Comparison of ENCODE assay signal across 1 cellular context in the genomic region with DNA sequence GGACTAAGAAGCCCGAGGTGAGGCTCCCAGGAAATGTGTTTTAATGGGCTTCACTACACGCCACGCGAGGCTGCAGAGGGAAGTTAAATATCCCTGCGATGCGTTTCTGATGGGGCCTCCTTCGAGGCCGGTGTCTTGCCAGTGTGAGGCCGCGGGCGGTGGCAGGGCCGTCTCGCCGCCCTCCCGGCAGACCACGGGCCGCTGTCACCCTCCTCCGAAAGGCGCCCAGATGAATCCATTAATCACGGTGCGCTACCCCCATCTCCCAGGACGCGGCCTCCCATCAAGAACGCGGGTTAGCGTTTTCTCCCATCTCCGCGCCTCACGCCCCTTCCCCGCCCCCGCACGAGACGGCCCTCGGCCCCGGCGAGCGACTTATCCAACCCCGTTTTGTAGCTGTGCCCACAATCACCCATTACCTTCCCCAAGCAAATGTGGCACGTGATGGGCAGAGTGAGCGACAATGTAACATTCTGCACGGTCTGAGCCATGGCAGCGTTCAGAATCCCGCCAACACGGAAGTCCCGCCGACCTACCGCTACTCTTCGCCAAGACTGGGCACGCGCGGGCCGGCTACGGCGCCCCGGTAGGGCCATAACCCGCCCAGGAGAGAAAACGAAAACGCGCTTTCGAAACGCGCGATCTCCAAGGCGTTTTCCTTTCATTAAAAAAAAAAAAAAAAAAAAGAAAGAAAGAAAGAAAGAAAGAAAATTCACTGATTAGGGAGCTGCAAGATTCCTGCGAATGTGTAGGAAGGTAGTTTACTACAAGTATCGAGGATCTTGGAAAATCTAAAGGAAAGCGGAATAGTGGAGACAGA.
TF ChIP-seq lines count a peak whose summit lies in the region.

A gene with protein sequence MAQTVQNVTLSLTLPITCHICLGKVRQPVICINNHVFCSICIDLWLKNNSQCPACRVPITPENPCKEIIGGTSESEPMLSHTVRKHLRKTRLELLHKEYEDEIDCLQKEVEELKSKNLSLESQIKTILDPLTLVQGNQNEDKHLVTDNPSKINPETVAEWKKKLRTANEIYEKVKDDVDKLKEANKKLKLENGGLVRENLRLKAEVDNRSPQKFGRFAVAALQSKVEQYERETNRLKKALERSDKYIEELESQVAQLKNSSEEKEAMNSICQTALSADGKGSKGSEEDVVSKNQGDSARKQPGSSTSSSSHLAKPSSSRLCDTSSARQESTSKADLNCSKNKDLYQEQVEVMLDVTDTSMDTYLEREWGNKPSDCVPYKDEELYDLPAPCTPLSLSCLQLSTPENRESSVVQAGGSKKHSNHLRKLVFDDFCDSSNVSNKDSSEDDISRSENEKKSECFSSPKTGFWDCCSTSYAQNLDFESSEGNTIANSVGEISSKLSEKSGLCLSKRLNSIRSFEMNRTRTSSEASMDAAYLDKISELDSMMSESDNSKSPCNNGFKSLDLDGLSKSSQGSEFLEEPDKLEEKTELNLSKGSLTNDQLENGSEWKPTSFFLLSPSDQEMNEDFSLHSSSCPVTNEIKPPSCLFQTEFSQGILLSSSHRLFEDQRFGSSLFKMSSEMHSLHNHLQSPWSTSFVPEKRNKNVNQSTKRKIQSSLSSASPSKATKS (minus strand): TSS at position 526 of the 820 bp plus-strand sequence. CDS start 35 bp downstream, at position 491.

TF ChIP-seq in HepG2, 621 proteins besides CTCF, POLR2A, EP300 and RAD21 (continued from another document and continues in another):
- peak; percentile 79 for TF ChIP-seq ARHGAP35 (CRISPR knock-in tag; IDR thresholded peaks at IDR 0.05; ENCODE audit: borderline replicate concordance)
- TF ChIP-seq, protein P1, sequence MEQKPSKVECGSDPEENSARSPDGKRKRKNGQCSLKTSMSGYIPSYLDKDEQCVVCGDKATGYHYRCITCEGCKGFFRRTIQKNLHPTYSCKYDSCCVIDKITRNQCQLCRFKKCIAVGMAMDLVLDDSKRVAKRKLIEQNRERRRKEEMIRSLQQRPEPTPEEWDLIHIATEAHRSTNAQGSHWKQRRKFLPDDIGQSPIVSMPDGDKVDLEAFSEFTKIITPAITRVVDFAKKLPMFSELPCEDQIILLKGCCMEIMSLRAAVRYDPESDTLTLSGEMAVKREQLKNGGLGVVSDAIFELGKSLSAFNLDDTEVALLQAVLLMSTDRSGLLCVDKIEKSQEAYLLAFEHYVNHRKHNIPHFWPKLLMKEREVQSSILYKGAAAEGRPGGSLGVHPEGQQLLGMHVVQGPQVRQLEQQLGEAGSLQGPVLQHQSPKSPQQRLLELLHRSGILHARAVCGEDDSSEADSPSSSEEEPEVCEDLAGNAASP (CRISPR knock-in tag; IDR thresholded peaks at IDR 0.05; ENCODE audit: borderline replicate concordance) = 0 out of 2 replicates have a peak, but pooled peaks have one; percentile 18
- TF ChIP-seq, protein P2, sequence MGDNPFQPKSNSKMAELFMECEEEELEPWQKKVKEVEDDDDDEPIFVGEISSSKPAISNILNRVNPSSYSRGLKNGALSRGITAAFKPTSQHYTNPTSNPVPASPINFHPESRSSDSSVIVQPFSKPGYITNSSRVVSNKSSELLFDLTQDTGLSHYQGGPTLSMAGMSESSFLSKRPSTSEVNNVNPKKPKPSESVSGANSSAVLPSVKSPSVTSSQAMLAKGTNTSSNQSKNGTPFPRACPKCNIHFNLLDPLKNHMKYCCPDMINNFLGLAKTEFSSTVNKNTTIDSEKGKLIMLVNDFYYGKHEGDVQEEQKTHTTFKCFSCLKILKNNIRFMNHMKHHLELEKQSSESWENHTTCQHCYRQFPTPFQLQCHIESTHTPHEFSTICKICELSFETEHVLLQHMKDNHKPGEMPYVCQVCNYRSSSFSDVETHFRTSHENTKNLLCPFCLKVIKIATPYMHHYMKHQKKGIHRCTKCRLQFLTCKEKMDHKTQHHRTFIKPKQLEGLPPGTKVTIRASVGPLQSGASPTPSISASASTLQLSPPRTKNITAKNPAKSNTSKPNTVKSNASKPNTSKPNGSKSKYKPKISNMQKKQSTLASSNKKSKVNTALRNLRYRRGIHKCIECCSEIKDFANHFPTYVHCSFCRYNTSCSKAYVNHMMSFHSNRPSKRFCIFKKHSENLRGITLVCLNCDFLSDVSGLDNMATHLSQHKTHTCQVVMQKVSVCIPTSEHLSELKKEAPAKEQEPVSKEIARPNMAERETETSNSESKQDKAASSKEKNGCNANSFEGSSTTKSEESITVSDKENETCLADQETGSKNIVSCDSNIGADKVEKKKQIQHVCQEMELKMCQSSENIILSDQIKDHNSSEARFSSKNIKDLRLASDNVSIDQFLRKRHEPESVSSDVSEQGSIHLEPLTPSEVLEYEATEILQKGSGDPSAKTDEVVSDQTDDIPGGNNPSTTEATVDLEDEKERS (CRISPR knock-in tag; IDR thresholded peaks at IDR 0.05) = peak; percentile 85; the same call in 1 of the 2 replicates
- TF ChIP-seq, protein P3, sequence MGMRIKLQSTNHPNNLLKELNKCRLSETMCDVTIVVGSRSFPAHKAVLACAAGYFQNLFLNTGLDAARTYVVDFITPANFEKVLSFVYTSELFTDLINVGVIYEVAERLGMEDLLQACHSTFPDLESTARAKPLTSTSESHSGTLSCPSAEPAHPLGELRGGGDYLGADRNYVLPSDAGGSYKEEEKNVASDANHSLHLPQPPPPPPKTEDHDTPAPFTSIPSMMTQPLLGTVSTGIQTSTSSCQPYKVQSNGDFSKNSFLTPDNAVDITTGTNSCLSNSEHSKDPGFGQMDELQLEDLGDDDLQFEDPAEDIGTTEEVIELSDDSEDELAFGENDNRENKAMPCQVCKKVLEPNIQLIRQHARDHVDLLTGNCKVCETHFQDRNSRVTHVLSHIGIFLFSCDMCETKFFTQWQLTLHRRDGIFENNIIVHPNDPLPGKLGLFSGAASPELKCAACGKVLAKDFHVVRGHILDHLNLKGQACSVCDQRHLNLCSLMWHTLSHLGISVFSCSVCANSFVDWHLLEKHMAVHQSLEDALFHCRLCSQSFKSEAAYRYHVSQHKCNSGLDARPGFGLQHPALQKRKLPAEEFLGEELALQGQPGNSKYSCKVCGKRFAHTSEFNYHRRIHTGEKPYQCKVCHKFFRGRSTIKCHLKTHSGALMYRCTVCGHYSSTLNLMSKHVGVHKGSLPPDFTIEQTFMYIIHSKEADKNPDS (CRISPR knock-in tag; IDR thresholded peaks at IDR 0.05) = no peak
- TF ChIP-seq, protein P4, sequence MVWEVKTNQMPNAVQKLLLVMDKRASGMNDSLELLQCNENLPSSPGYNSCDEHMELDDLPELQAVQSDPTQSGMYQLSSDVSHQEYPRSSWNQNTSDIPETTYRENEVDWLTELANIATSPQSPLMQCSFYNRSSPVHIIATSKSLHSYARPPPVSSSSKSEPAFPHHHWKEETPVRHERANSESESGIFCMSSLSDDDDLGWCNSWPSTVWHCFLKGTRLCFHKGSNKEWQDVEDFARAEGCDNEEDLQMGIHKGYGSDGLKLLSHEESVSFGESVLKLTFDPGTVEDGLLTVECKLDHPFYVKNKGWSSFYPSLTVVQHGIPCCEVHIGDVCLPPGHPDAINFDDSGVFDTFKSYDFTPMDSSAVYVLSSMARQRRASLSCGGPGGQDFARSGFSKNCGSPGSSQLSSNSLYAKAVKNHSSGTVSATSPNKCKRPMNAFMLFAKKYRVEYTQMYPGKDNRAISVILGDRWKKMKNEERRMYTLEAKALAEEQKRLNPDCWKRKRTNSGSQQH (CRISPR knock-in tag; IDR thresholded peaks at IDR 0.05; ENCODE audit: low read depth) = peak; percentile 78; the same call in 1 of the 2 replicates
- peak; percentile 84; the same call in 1 of the 2 replicates for TF ChIP-seq ZNF607 (CRISPR knock-in tag; IDR thresholded peaks at IDR 0.05; ENCODE audit: borderline replicate concordance)
- TF ChIP-seq, protein P5, sequence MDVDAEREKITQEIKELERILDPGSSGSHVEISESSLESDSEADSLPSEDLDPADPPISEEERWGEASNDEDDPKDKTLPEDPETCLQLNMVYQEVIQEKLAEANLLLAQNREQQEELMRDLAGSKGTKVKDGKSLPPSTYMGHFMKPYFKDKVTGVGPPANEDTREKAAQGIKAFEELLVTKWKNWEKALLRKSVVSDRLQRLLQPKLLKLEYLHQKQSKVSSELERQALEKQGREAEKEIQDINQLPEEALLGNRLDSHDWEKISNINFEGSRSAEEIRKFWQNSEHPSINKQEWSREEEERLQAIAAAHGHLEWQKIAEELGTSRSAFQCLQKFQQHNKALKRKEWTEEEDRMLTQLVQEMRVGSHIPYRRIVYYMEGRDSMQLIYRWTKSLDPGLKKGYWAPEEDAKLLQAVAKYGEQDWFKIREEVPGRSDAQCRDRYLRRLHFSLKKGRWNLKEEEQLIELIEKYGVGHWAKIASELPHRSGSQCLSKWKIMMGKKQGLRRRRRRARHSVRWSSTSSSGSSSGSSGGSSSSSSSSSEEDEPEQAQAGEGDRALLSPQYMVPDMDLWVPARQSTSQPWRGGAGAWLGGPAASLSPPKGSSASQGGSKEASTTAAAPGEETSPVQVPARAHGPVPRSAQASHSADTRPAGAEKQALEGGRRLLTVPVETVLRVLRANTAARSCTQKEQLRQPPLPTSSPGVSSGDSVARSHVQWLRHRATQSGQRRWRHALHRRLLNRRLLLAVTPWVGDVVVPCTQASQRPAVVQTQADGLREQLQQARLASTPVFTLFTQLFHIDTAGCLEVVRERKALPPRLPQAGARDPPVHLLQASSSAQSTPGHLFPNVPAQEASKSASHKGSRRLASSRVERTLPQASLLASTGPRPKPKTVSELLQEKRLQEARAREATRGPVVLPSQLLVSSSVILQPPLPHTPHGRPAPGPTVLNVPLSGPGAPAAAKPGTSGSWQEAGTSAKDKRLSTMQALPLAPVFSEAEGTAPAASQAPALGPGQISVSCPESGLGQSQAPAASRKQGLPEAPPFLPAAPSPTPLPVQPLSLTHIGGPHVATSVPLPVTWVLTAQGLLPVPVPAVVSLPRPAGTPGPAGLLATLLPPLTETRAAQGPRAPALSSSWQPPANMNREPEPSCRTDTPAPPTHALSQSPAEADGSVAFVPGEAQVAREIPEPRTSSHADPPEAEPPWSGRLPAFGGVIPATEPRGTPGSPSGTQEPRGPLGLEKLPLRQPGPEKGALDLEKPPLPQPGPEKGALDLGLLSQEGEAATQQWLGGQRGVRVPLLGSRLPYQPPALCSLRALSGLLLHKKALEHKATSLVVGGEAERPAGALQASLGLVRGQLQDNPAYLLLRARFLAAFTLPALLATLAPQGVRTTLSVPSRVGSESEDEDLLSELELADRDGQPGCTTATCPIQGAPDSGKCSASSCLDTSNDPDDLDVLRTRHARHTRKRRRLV (CRISPR knock-in tag; IDR thresholded peaks at IDR 0.05) = 0 out of 2 replicates have a peak, but pooled peaks have one; percentile 76
- TF ChIP-seq ZNF235 (CRISPR knock-in tag; IDR thresholded peaks at IDR 0.05; ENCODE audit: borderline replicate concordance) = peak; percentile 51; the same call in 1 of the 2 replicates
- no peak for TF ChIP-seq ATF1 (CRISPR knock-in tag; IDR thresholded peaks at IDR 0.05)
- peak; percentile 12; the same call in 1 of the 2 replicates for TF ChIP-seq RARA (CRISPR knock-in tag; IDR thresholded peaks at IDR 0.05)
- TF ChIP-seq ESRRA (CRISPR knock-in tag; IDR thresholded peaks at IDR 0.05; ENCODE audit: low read depth) = no peak
- 0 out of 2 replicates have a peak, but pooled peaks have one; percentile 25 for TF ChIP-seq ZNF552 (CRISPR knock-in tag; IDR thresholded peaks at IDR 0.05; ENCODE audit: borderline replicate concordance)
- no peak for TF ChIP-seq ZNF282 (IDR thresholded peaks at IDR 0.05; ENCODE audit: partially characterized antibody)
- no peak for TF ChIP-seq PHB2 (IDR thresholded peaks at IDR 0.05; ENCODE audit: partially characterized antibody)
- TF ChIP-seq, protein P6, sequence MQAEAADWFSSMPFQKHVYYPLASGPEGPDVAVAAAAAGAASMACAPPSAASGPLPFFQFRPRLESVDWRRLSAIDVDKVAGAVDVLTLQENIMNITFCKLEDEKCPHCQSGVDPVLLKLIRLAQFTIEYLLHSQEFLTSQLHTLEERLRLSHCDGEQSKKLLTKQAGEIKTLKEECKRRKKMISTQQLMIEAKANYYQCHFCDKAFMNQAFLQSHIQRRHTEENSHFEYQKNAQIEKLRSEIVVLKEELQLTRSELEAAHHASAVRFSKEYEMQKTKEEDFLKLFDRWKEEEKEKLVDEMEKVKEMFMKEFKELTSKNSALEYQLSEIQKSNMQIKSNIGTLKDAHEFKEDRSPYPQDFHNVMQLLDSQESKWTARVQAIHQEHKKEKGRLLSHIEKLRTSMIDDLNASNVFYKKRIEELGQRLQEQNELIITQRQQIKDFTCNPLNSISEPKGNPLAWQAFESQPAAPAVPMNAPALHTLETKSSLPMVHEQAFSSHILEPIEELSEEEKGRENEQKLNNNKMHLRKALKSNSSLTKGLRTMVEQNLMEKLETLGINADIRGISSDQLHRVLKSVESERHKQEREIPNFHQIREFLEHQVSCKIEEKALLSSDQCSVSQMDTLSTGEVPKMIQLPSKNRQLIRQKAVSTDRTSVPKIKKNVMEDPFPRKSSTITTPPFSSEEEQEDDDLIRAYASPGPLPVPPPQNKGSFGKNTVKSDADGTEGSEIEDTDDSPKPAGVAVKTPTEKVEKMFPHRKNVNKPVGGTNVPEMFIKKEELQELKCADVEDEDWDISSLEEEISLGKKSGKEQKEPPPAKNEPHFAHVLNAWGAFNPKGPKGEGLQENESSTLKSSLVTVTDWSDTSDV (CRISPR knock-in tag; IDR thresholded peaks at IDR 0.05) = no peak
- TF ChIP-seq POLR2AphosphoS2 (IDR thresholded peaks at IDR 0.05; ENCODE audit: low read depth, low read length) = no peak
- TF ChIP-seq ISL2 (CRISPR knock-in tag; IDR thresholded peaks at IDR 0.05) = no peak
- TF ChIP-seq NFYC (CRISPR knock-in tag; IDR thresholded peaks at IDR 0.05) = peak; percentile 60
- TF ChIP-seq SMAD9 (CRISPR knock-in tag; IDR thresholded peaks at IDR 0.05) = 0 out of 2 replicates have a peak, but pooled peaks have one; percentile 13
- TF ChIP-seq MAFF (IDR thresholded peaks at IDR 0.05; ENCODE audit: low read depth, low read length) = no peak
- TF ChIP-seq, protein P7, sequence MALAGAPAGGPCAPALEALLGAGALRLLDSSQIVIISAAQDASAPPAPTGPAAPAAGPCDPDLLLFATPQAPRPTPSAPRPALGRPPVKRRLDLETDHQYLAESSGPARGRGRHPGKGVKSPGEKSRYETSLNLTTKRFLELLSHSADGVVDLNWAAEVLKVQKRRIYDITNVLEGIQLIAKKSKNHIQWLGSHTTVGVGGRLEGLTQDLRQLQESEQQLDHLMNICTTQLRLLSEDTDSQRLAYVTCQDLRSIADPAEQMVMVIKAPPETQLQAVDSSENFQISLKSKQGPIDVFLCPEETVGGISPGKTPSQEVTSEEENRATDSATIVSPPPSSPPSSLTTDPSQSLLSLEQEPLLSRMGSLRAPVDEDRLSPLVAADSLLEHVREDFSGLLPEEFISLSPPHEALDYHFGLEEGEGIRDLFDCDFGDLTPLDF (CRISPR knock-in tag; IDR thresholded peaks at IDR 0.05) = peak; percentile 80; the same call in 1 of the 2 replicates
- TF ChIP-seq NRL (CRISPR knock-in tag; IDR thresholded peaks at IDR 0.05; ENCODE audit: borderline replicate concordance) = peak; percentile 78; the same call in 1 of the 2 replicates
- TF ChIP-seq, protein P8, sequence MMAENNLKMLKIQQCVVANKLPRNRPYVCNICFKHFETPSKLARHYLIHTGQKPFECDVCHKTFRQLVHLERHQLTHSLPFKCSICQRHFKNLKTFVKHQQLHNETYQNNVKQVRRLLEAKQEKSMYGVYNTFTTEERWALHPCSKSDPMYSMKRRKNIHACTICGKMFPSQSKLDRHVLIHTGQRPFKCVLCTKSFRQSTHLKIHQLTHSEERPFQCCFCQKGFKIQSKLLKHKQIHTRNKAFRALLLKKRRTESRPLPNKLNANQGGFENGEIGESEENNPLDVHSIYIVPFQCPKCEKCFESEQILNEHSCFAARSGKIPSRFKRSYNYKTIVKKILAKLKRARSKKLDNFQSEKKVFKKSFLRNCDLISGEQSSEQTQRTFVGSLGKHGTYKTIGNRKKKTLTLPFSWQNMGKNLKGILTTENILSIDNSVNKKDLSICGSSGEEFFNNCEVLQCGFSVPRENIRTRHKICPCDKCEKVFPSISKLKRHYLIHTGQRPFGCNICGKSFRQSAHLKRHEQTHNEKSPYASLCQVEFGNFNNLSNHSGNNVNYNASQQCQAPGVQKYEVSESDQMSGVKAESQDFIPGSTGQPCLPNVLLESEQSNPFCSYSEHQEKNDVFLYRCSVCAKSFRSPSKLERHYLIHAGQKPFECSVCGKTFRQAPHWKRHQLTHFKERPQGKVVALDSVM (CRISPR knock-in tag; IDR thresholded peaks at IDR 0.05) = peak; percentile 73
- peak; percentile 44; the same call in 1 of the 2 replicates for TF ChIP-seq ZSCAN29 (CRISPR knock-in tag; conservative IDR thresholded peaks at IDR 0.05)
- peak; percentile 59; the same call in 1 of the 2 replicates for TF ChIP-seq ZNF709 (CRISPR knock-in tag; IDR thresholded peaks at IDR 0.05)
